In genomic region chr15:96165775-96166174, GRCh38 we compare ENCODE assay signal across 15 cellular contexts.
DNase-seq lines count a peak whose midpoint lies in the region; ATAC-seq, FAIRE-seq and TF ChIP-seq lines count a peak whose summit lies in the region.
"Had no signal": no experiment of that assay in that cellular context is flagged by ENCODE, and none has a peak within 500 bp of the region (broad histone marks: within the 10 kb centered on the region; RNA-seq: fewer than 3 reads in every experiment).

No MANE protein-coding gene starts in this region.

- no peak overlapping the region for H4K91ac ChIP-seq in neuronal stem cell (ENCODE audit: low read depth, low read length, poor library complexity)

- H4K20me1 ChIP-seq in K562 (replicated peaks; ENCODE audit: control insufficient read depth, insufficient read depth, low read length): no peaks in the 10 kb centered on the region

- H3K27me3 ChIP-seq in K562 (ENCODE audit: control insufficient read depth in 2 of 2, insufficient read depth in 2 of 2, low read length in 2 of 2) (no peaks in the 10 kb centered on the region), esophagus squamous epithelium (peaks cover 0 to 12% (median 0%) of the 10 kb centered on the region in 4 donors), neuronal stem cell (ENCODE audit: control insufficient read depth in 3 of 3, insufficient read depth in 3 of 3, low read depth in 1 of 3, low read length in 3 of 3) (no peaks in the 10 kb centered on the region), tibial nerve (no peaks in the 10 kb centered on the region)

- no peaks in the 10 kb centered on the region for H3K9me1 ChIP-seq in K562 (ENCODE audit: control insufficient read depth, insufficient read depth, low read length)

- H2BK15ac ChIP-seq in neuronal stem cell (ENCODE audit: low read length): no peak overlapping the region

- H3K4me1 ChIP-seq in K562 (replicated peaks in 1 of 2; ENCODE audit: control insufficient read depth in 2 of 2, insufficient read depth in 2 of 2, low read length in 2 of 2) (peaks cover 5 to 10% of the 10 kb centered on the region in 2 experiments; a peak in 3 of 5 replicates), esophagus squamous epithelium (peaks cover 0 to 16% (median 3%) of the 10 kb centered on the region in 3 donors), neuronal stem cell (ENCODE audit: control insufficient read depth in 2 of 2, insufficient read depth in 1 of 2, low read depth in 1 of 2, low read length in 2 of 2) (peaks cover 5 to 14% of the 10 kb centered on the region in 2 donors), tibial nerve (peaks cover 0 to 41% (median 15%) of the 10 kb centered on the region in 4 donors)

- intact Hi-C loops in K562 (cut with micrococcal nuclease): no loop called here
- intact Hi-C loops in esophagus squamous epithelium (cut with DNase I): no loop called here

- no peak overlapping the region for H3K18ac ChIP-seq in neuronal stem cell (ENCODE audit: low read length)

- H2AFZ ChIP-seq in K562 (ENCODE audit: low read depth, low read length) (peak overlapping the region; percentile 22; the same call in 1 of the 2 replicates), neuronal stem cell (ENCODE audit: low read length) (peak overlapping the region; percentile 33)

- POLR2A ChIA-PET in K562 (lab: Yijun Ruan, JAX): interaction anchor here (1.0 kb wide), 1 partner anchor 19 kb away, joined by 3 read pairs; no protein-coding TSS in a partner anchor

- H3K36me3 ChIP-seq in K562 (ENCODE audit: control insufficient read depth, insufficient read depth, low read length) (no peaks in the 10 kb centered on the region), esophagus squamous epithelium (no peaks in the 10 kb centered on the region), neuronal stem cell (replicated peaks in 1 of 2; ENCODE audit: control insufficient read depth in 2 of 2, insufficient read depth in 2 of 2, low read length in 2 of 2) (no peaks in the 10 kb centered on the region), tibial nerve (no peaks in the 10 kb centered on the region)

- no peak for DNase-seq in K562 (ENCODE audit: extremely low read depth in 1 of 4, low spot score in 3 of 4)
- DNase-seq in esophagus squamous epithelium (lab: John Stamatoyannopoulos, UW): no peak
- no peak for DNase-seq in neuronal stem cell (ENCODE audit: low spot score)
- no peak for DNase-seq in tibial nerve (ENCODE audit: low spot score in 2 of 2)
- no peak for DNase-seq in midbrain (lab: John Stamatoyannopoulos, UW)
- DNase-seq in NCI-H1092 treated with DMSO at 0.1 percent for 48 hours (lab: John Stamatoyannopoulos, UW): no peak
- DNase-seq: ACHN, C1 segment of cervical spinal cord, DMS79, NCI-H1417, NCI-H187 treated with DMSO at 0.1 percent for 48 hours, NCI-H345, NCI-H524 treated with DMSO at 0.1 percent for 48 hours had no signal

- in situ Hi-C loops in K562 (cut with MboI): no loop called here

- H3K27ac ChIP-seq in K562 (ENCODE audit: extremely low read depth, low read depth, low read length) (no peak overlapping the region), esophagus squamous epithelium (peak overlapping the region in 3 of 4 donors; percentile 7 to 51 (median 41)), neuronal stem cell (replicated peaks; ENCODE audit: low read length) (no peak overlapping the region), tibial nerve (peak overlapping the region in 3 of 4 donors; percentile 69 to 80 (median 72))

- no peak overlapping the region for H2BK5ac ChIP-seq in neuronal stem cell (ENCODE audit: low read length)

- BruUV-seq in K562 (replicated peaks; lab: Mats Ljungman, UMichigan): no TSS peak

- H3K9me3 ChIP-seq in K562 (replicated peaks; ENCODE audit: control insufficient read depth, insufficient read depth, low read depth, low read length) (no peaks in the 10 kb centered on the region; the same call in 1 of the 2 replicates), esophagus squamous epithelium (no peaks in the 10 kb centered on the region), neuronal stem cell (replicated peaks in 1 of 2; ENCODE audit: control insufficient read depth in 2 of 2, insufficient read depth in 1 of 2, low read depth in 1 of 2, low read length in 2 of 2) (peaks cover 0 to 3% of the 10 kb centered on the region in 2 donors), tibial nerve (no peaks in the 10 kb centered on the region)

- ATAC-seq in K562 (peak; percentile 22; the same call in 1 of the 3 replicates), GM19397 (IDR thresholded peaks at IDR 0.05; ENCODE audit: unreplicated experiment) (no peak)
- ATAC-seq: Panc1 had no signal

- H3K4ac ChIP-seq in neuronal stem cell (ENCODE audit: low read length): no peak overlapping the region

- H2BK12ac ChIP-seq in neuronal stem cell (ENCODE audit: low read length): no peak overlapping the region

- no peak overlapping the region for H2BK120ac ChIP-seq in neuronal stem cell (ENCODE audit: low read depth, low read length)

- TF ChIP-seq EP300 in K562 (IDR thresholded peaks at IDR 0.05; ENCODE audit: low read length) (no peak), tibial nerve (IDR thresholded peaks at IDR 0.05) (no peak)

- TF ChIP-seq CTCF in K562 (IDR thresholded peaks at IDR 0.05 in 2 of 3, conservative IDR thresholded peaks at IDR 0.05 in 1 of 3; ENCODE audit: insufficient read depth in 2 of 3, low read depth in 1 of 3, low read length in 3 of 3): no peak
- TF ChIP-seq CTCF in esophagus squamous epithelium (IDR thresholded peaks at IDR 0.05): no peak
- TF ChIP-seq CTCF in tibial nerve (IDR thresholded peaks at IDR 0.05): no peak

- no peaks in the 10 kb centered on the region for H3K79me1 ChIP-seq in neuronal stem cell (ENCODE audit: low read depth, low read length)

- no peak overlapping the region for H3K4me2 ChIP-seq in K562 (ENCODE audit: insufficient read depth, low read length)
- no peak overlapping the region for H3K4me2 ChIP-seq in neuronal stem cell (ENCODE audit: insufficient read depth, low read length, poor library complexity, severe bottlenecking)

- no peaks in the 10 kb centered on the region for H3K79me2 ChIP-seq in K562 (ENCODE audit: control insufficient read depth, insufficient read depth, low read length)

- 88% methylated on average over 2 of the region's 2 CpGs for WGBS in K562 (ENCODE audit: insufficient coverage, low coverage, missing lambda C conversion rate)
- 81 to 83% methylated on average over 2 of the region's 2 CpGs for WGBS in esophagus squamous epithelium, 2 donors
- no CpG with 5 or more reads among the region's 2 CpGs for WGBS in neuronal stem cell (ENCODE audit: extremely low coverage in 2 of 2, insufficient read length in 2 of 2, insufficient replicate concordance in 1 of 2), 2 donors
- WGBS in tibial nerve, 2 donors: 82 to 85% methylated on average over 2 of the region's 2 CpGs

- H2AK5ac ChIP-seq in neuronal stem cell (ENCODE audit: low read depth, low read length): no peak overlapping the region

- no peak overlapping the region for H3K23ac ChIP-seq in neuronal stem cell (ENCODE audit: low read depth, low read length, poor library complexity)

- H3K14ac ChIP-seq in neuronal stem cell (ENCODE audit: low read length): no peak overlapping the region

- no peak overlapping the region for H4K8ac ChIP-seq in neuronal stem cell (ENCODE audit: low read depth, low read length)

- FAIRE-seq in K562 (lab: Jason Lieb, UNC): no peak

- CTCF ChIA-PET in K562 (lab: Yijun Ruan, JAX; ENCODE audit: low intra/inter-chr PET ratio): no interaction called here

- H3K4me3 ChIP-seq in K562: no peak overlapping the region
- no peak overlapping the region for H3K4me3 ChIP-seq in esophagus squamous epithelium
- no peak overlapping the region for H3K4me3 ChIP-seq in neuronal stem cell (ENCODE audit: low read length in 2 of 2)
- H3K4me3 ChIP-seq in tibial nerve: no peak overlapping the region

- no peak for TF ChIP-seq POLR2A in K562 (conservative IDR thresholded peaks at IDR 0.05)
- TF ChIP-seq POLR2A in esophagus squamous epithelium (IDR thresholded peaks at IDR 0.05): no peak
- no peak for TF ChIP-seq POLR2A in tibial nerve (IDR thresholded peaks at IDR 0.05)

- no peak for TF ChIP-seq RAD21 in K562 (CRISPR knock-in tag; conservative IDR thresholded peaks at IDR 0.05 in 1 of 2, IDR thresholded peaks at IDR 0.05 in 1 of 2)

- no peak overlapping the region for H3K9ac ChIP-seq in K562 (ENCODE audit: insufficient read depth in 1 of 2, low read depth in 2 of 2, low read length in 2 of 2)
- H3K9ac ChIP-seq in neuronal stem cell (ENCODE audit: low read depth, low read length, poor library complexity): no peak overlapping the region

TF ChIP-seq in K562, 482 proteins besides CTCF, POLR2A, EP300 and RAD21:
- TF ChIP-seq YBX1 (IDR thresholded peaks at IDR 0.05): no peak
- no peak for TF ChIP-seq TAF7 (tag; IDR thresholded peaks at IDR 0.05)
- TF ChIP-seq RFX5 (IDR thresholded peaks at IDR 0.05; ENCODE audit: low read depth, low read length): no peak
- no peak for TF ChIP-seq TRIM24 (IDR thresholded peaks at IDR 0.05)
- TF ChIP-seq RNF2 (IDR thresholded peaks at IDR 0.05): no peak
- no peak for TF ChIP-seq PHB (CRISPR knock-in tag; IDR thresholded peaks at IDR 0.05)
- TF ChIP-seq MYNN (IDR thresholded peaks at IDR 0.05): peak; percentile 54; the same call in 1 of the 2 replicates
- no peak for TF ChIP-seq MYNN (CRISPR knock-in tag; IDR thresholded peaks at IDR 0.05)

Comparison
In these comparisons a context has a peak if more than half of its experiments do, and no peak if none do; other contexts are left out.
1. H3K27ac ChIP-seq: peak in esophagus squamous epithelium (3 of 4) and tibial nerve (3 of 4); none in K562 (single experiment) and neuronal stem cell (single experiment).